Comparison of ENCODE assay signal across 8 cellular contexts in the genomic region with DNA sequence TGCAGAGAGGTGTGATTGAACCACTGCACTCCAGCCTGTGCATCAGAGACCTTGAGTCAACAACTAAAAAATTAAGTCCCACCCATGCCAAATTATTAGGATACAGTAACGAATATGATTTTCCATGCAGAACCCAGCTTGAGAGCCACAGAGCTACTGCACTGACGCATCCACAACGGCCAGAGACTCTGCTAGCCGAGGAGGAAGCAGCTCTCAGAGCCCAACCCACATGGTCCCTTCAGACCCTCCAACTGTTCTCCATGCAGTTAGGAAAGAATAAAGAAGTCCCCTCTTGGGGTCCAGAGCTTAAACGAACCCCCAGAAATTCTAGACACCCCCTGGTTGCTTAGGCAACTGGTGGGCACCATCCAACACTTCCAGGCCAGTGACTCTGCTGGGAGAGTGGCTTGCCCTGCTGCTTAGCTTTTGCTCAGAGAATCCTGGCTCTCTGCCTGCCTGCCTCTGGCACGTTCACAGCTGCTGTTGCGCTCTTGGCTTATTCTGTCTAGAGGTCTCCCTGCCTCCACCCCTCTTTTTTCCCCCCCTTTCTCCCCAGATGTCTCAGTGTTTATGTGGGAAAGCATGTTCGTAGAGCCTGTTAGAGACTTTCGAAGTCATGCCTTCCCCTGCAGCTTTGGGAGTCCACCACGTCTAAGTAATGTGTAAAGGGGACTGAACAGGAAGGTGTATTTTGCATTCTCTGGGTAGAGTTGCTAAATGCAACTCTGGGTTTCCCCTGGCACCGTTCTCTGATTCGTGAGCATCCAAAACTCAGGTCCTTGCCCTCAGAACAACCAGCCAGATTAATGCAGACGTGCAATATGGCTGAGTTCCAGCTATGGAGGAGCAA. TPM values are rescaled to one million over a fixed set of nuclear protein-coding genes. Genes with fewer than 3 reads are reported as not detected.
A peak's percentile ranks its signal among the peaks of the same experiment; 100 is the strongest.
DNase-seq lines count a peak whose midpoint lies in the region; ATAC-seq and TF ChIP-seq lines count a peak whose summit lies in the region.

No MANE protein-coding gene starts in this region.

- H4K20me1 ChIP-seq in BLaER1 (no peaks in the 10 kb centered on the region), fibroblast of lung (ENCODE audit: control insufficient read depth, extremely low read depth, insufficient read depth, low read length) (no peaks in the 10 kb centered on the region)

- no peak for TF ChIP-seq CTCF in fibroblast of lung (conservative IDR thresholded peaks at IDR 0.05 in 1 of 2, IDR thresholded peaks at IDR 0.05 in 1 of 2; ENCODE audit: low read depth in 1 of 2, low read length in 2 of 2)

- peak; percentile 80 for ATAC-seq in GM21447 (IDR thresholded peaks at IDR 0.05; ENCODE audit: unreplicated experiment)

- H3K4me3 ChIP-seq in BLaER1 (no peak overlapping the region), fibroblast of lung (replicated peaks in 1 of 4; ENCODE audit: control extremely low read depth in 1 of 4, insufficient read depth in 1 of 4, low read depth in 3 of 4, low read length in 4 of 4) (no peak overlapping the region), rectal smooth muscle tissue (ENCODE audit: low read length) (peak overlapping the region; percentile 25)

- peak overlapping the region; percentile 43; the same call in 1 of the 2 replicates for H3K4me2 ChIP-seq in BLaER1
- peak overlapping the region; percentile 11 for H3K4me2 ChIP-seq in fibroblast of lung (ENCODE audit: extremely low read depth, insufficient read depth, low read length)

- H3K27me3 ChIP-seq in BLaER1 (no peaks in the 10 kb centered on the region), fibroblast of lung (ENCODE audit: control insufficient read depth, insufficient read depth, low read length) (peaks cover 7% of the 10 kb centered on the region), rectal smooth muscle tissue (ENCODE audit: control insufficient read depth, insufficient read depth, low read length) (no peaks in the 10 kb centered on the region)

- H3K9ac ChIP-seq in BLaER1 (no peak overlapping the region), fibroblast of lung (ENCODE audit: insufficient read depth, low read length) (no peak overlapping the region), rectal smooth muscle tissue (ENCODE audit: low read length) (no peak overlapping the region)

- in situ Hi-C loops in G401 (cut with HindIII; ENCODE audit: low sequenced_read_pairs), result no loop called here

- H3K9me3 ChIP-seq in BLaER1, result no peaks in the 10 kb centered on the region
- no peaks in the 10 kb centered on the region for H3K9me3 ChIP-seq in fibroblast of lung (ENCODE audit: control insufficient read depth, insufficient read depth, low read depth, low read length)

- no peaks in the 10 kb centered on the region for H3K36me3 ChIP-seq in BLaER1
- H3K36me3 ChIP-seq in fibroblast of lung (ENCODE audit: control insufficient read depth, insufficient read depth, low read length), result no peaks in the 10 kb centered on the region
- H3K36me3 ChIP-seq in rectal smooth muscle tissue (ENCODE audit: control insufficient read depth, insufficient read depth, low read length), result no peaks in the 10 kb centered on the region

- H3K79me2 ChIP-seq in fibroblast of lung (ENCODE audit: control insufficient read depth, insufficient read depth, low read length), result no peaks in the 10 kb centered on the region

- peak; percentile 99 for DNase-seq in NCI-H1694 treated with DMSO at 0.1 percent for 48 hours (lab: John Stamatoyannopoulos, UW)
- DNase-seq in fibroblast of lung (ENCODE audit: low read depth in 2 of 2), result peak; percentile 65 to 94
- DNase-seq in A172 (ENCODE audit: low spot score), result no peak
- no peak for DNase-seq in G401 (ENCODE audit: low spot score)
- no peak for DNase-seq in medulla oblongata (ENCODE audit: extremely low spot score)

- peak overlapping the region; percentile 15 for H2AFZ ChIP-seq in fibroblast of lung (ENCODE audit: low read length)

- H3K27ac ChIP-seq in BLaER1, result no peak overlapping the region
- peak overlapping the region; percentile 39 for H3K27ac ChIP-seq in fibroblast of lung (ENCODE audit: insufficient read depth, low read length)
- H3K27ac ChIP-seq in rectal smooth muscle tissue (ENCODE audit: low read depth, low read length), result peak overlapping the region; percentile 56

- H3K4me1 ChIP-seq in BLaER1 (peaks cover 25% of the 10 kb centered on the region), fibroblast of lung (ENCODE audit: control insufficient read depth, extremely low read depth, insufficient read depth, low read length) (peaks cover 11% of the 10 kb centered on the region), rectal smooth muscle tissue (ENCODE audit: control insufficient read depth, insufficient read depth, low read length) (peaks cover 15% of the 10 kb centered on the region)

RNA-seq across cellular contexts. Expression of gene SP3, which starts 26.0 kb away (rescaled TPM):
- total RNA-seq in fibroblast of lung, result 124 and 125 TPM in 2 replicates
- polyA plus RNA-seq in fibroblast of lung, result 52.2 and 64.1 TPM in 2 replicates
- 33.3 and 34.4 TPM in 2 replicates for polyA plus RNA-seq in fibroblast of lung (2012)
- 36.7 and 44.8 TPM in 2 replicates for polyA minus RNA-seq in fibroblast of lung (ENCODE audit: low replicate concordance)
- total RNA-seq in A172 (2014; rRNA removed; shearing (Covaris generic)), result 89.7 and 110 TPM in 2 replicates
- total RNA-seq in G401 (2014; rRNA removed; shearing (Covaris generic)), result 88.2 and 108 TPM in 2 replicates

Comparison
In these comparisons a context has a peak if more than half of its experiments do, and no peak if none do; other contexts are left out.
1. DNase-seq: peak in NCI-H1694 treated with DMSO at 0.1 percent for 48 hours (single experiment) and fibroblast of lung (2 of 2); none in A172 (single experiment), G401 (single experiment) and medulla oblongata (single experiment).